In genomic region chr11:2267871-2268825, GRCh38 we compare ENCODE assay signal across 8 cellular contexts.
DNase-seq lines count a peak whose midpoint lies in the region; ATAC-seq and TF ChIP-seq lines count a peak whose summit lies in the region.

No MANE protein-coding gene starts in this region.

- no peak for DNase-seq in effector memory CD8-positive, alpha-beta T cell
- no peak for DNase-seq in SIG-M5 treated with dmso at 0.1 percent for 504 hours (lab: John Stamatoyannopoulos, UW; ENCODE audit: unreplicated experiment)
- DNase-seq in cerebellar nuclear complex (lab: John Stamatoyannopoulos, UW), result no peak

- ATAC-seq in effector memory CD8-positive, alpha-beta T cell (replicated peaks), result no peak
- ATAC-seq in HG02642 (IDR thresholded peaks at IDR 0.05; ENCODE audit: poor library complexity, unreplicated experiment), result no peak
- no peak for ATAC-seq in activated CD4-positive, CD25-positive, alpha-beta regulatory T cell treated with anti-CD3 and anti-CD28 coated beads, Interleukin-2, amount 50 U/mL, for 24 hours

- H3K79me2 ChIP-seq in Loucy (ENCODE audit: insufficient read depth, low read length), result no peaks in the 10 kb centered on the region

- H3K9me2 ChIP-seq in Loucy (replicated peaks; ENCODE audit: low read depth, low read length), result no peaks in the 10 kb centered on the region

- peaks cover 0 to 6% of the 10 kb centered on the region in 2 donors for H3K27me3 Mint-ChIP-seq in effector memory CD8-positive, alpha-beta T cell
- peaks cover 68% of the 10 kb centered on the region for H3K27me3 Mint-ChIP-seq in nephron (ENCODE audit: low read depth)

- no peak overlapping the region for H3K27ac Mint-ChIP-seq in effector memory CD8-positive, alpha-beta T cell
- H3K27ac Mint-ChIP-seq in nephron, result no peak overlapping the region

- H3F3A ChIP-seq in Loucy (ENCODE audit: low read depth), result no peaks in the 10 kb centered on the region

- peaks cover 0 to 56% (median 0%) of the 10 kb centered on the region in 11 experiments; a peak in 9 of 22 replicates for H4K20me1 ChIP-seq in BLaER1 treated with 17β-estradiol and CSF1 and Interleukin-3, amounts not matched to agents 10 nM and 100 nM
- no peaks in the 10 kb centered on the region for H4K20me1 ChIP-seq in Loucy (ENCODE audit: insufficient read depth, low read length, poor library complexity, severe bottlenecking)

- peak overlapping the region; percentile 73 to 74 for H3K4me3 Mint-ChIP-seq in effector memory CD8-positive, alpha-beta T cell
- H3K4me3 Mint-ChIP-seq in nephron, result peak overlapping the region; percentile 38 to 54 (median 46)

- H2AFZ ChIP-seq in Loucy (ENCODE audit: low read length), result peak overlapping the region; percentile 99; the same call in 1 of the 2 replicates

- peak overlapping the region in 7 of 11 experiments; percentile 5 to 76 (median 64); a peak in 9 of 22 replicates for H3K9ac ChIP-seq in BLaER1 treated with 17β-estradiol and CSF1 and Interleukin-3, amounts not matched to agents 10 nM and 100 nM
- H3K9ac ChIP-seq in Loucy (ENCODE audit: low read depth, low read length, poor library complexity, severe bottlenecking), result peak overlapping the region; percentile 73

- peaks cover 53 to 66% (median 58%) of the 10 kb centered on the region in 10 experiments for H3K4me1 ChIP-seq in BLaER1 treated with 17β-estradiol and CSF1 and Interleukin-3, amounts not matched to agents 10 nM and 100 nM
- peaks cover 18% of the 10 kb centered on the region for H3K4me1 ChIP-seq in Loucy (ENCODE audit: insufficient read depth, low read length, poor library complexity, severe bottlenecking)

- H3K27ac ChIP-seq in BLaER1 treated with 17β-estradiol and CSF1 and Interleukin-3, amounts not matched to agents 10 nM and 100 nM, result peak overlapping the region in 9 of 11 experiments; percentile 7 to 89 (median 76); a peak in 13 of 22 replicates

- no peaks in the 10 kb centered on the region for H3K9me3 Mint-ChIP-seq in effector memory CD8-positive, alpha-beta T cell
- peaks cover 2% of the 10 kb centered on the region for H3K9me3 Mint-ChIP-seq in nephron

- TF ChIP-seq CTCF in Loucy (conservative IDR thresholded peaks at IDR 0.05; ENCODE audit: low read length) (no peak), nephron (IDR thresholded peaks at IDR 0.05; ENCODE audit: unreplicated experiment in 3 of 3) (no peak)

- H3K36me3 Mint-ChIP-seq in effector memory CD8-positive, alpha-beta T cell (ENCODE audit: insufficient read depth), result peaks cover 14% of the 10 kb centered on the region
- no peaks in the 10 kb centered on the region for H3K36me3 Mint-ChIP-seq in nephron (ENCODE audit: low read depth)

- peaks cover 14 to 84% (median 78%) of the 10 kb centered on the region in 11 experiments for H3K27me3 ChIP-seq in BLaER1 treated with 17β-estradiol and CSF1 and Interleukin-3, amounts not matched to agents 10 nM and 100 nM
- no peaks in the 10 kb centered on the region for H3K27me3 ChIP-seq in Loucy (ENCODE audit: insufficient read depth, low read length, poor library complexity, severe bottlenecking)

- H3K36me3 ChIP-seq in BLaER1 treated with 17β-estradiol and CSF1 and Interleukin-3, amounts not matched to agents 10 nM and 100 nM, result no peaks in the 10 kb centered on the region
- no peaks in the 10 kb centered on the region for H3K36me3 ChIP-seq in Loucy (ENCODE audit: insufficient read depth, low read length)

- H3K4me3 ChIP-seq in BLaER1 treated with 17β-estradiol and CSF1 and Interleukin-3, amounts not matched to agents 10 nM and 100 nM, result peak overlapping the region in 5 of 10 experiments; percentile 14 to 59 (median 47); a peak in 12 of 20 replicates
- H3K4me3 ChIP-seq in Loucy (ENCODE audit: low read length, poor library complexity, severe bottlenecking), result peak overlapping the region; percentile 82

- peak overlapping the region; percentile 80 to 99 (median 93) for H3K4me2 ChIP-seq in BLaER1 treated with 17β-estradiol and CSF1 and Interleukin-3, amounts not matched to agents 10 nM and 100 nM
- H3K4me2 ChIP-seq in Loucy (ENCODE audit: low read depth, low read length, poor library complexity, severe bottlenecking), result peak overlapping the region; percentile 75

- H3K4me1 Mint-ChIP-seq in effector memory CD8-positive, alpha-beta T cell (ENCODE audit: low read depth in 2 of 2), result peaks cover 19 to 34% of the 10 kb centered on the region in 2 donors
- peaks cover 4% of the 10 kb centered on the region for H3K4me1 Mint-ChIP-seq in nephron

- peaks cover 15 to 26% (median 16%) of the 10 kb centered on the region in 11 experiments; a peak in 21 of 22 replicates for H3K9me3 ChIP-seq in BLaER1 treated with 17β-estradiol and CSF1 and Interleukin-3, amounts not matched to agents 10 nM and 100 nM (replicated peaks in 1 of 11)
- H3K9me3 ChIP-seq in Loucy (ENCODE audit: insufficient read depth, low read depth, low read length), result no peaks in the 10 kb centered on the region
